ENCODE assay signal across 11 cellular contexts in genomic region chr17:39675390-39676082, GRCh38. TPM values are rescaled to one million over a fixed set of nuclear protein-coding genes. Genes with fewer than 3 reads are reported as not detected.
DNase-seq lines count a peak whose midpoint lies in the region; ATAC-seq and TF ChIP-seq lines count a peak whose summit lies in the region.
"Had no signal": no experiment of that assay in that cellular context is flagged by ENCODE, and none has a peak within 500 bp of the region (broad histone marks: within the 10 kb centered on the region; RNA-seq: fewer than 3 reads in every experiment).

No MANE protein-coding gene starts in this region.

- H3K9me3 ChIP-seq in CD4-positive, alpha-beta T cell (ENCODE audit: control insufficient read depth, low read length), result no peaks in the 10 kb centered on the region
- no peaks in the 10 kb centered on the region for H3K9me3 ChIP-seq in NT2/D1 (ENCODE audit: insufficient read depth, low read length)
- H3K9me3 ChIP-seq: left lung had no signal

- no peak for DNase-seq in CD4-positive, alpha-beta T cell
- DNase-seq in NT2/D1 (ENCODE audit: low read depth, low spot score), result no peak
- DNase-seq in effector memory CD8-positive, alpha-beta T cell, result no peak
- no peak for DNase-seq in osteocyte (ENCODE audit: extremely low spot score, unreplicated experiment)
- no peak for DNase-seq in epidermal melanocyte (ENCODE audit: insufficient read length, low spot score)
- no peak for DNase-seq in activated effector memory CD4-positive, alpha-beta T cell treated with anti-CD3 and anti-CD28 coated beads, Interleukin-2, amount 50 U/mL, for 16 hours
- no peak for DNase-seq in activated CD4-positive, alpha-beta T cell treated with anti-CD3 and anti-CD28 coated beads, Interleukin-2, amount 50 U/mL, for 4 hours
- DNase-seq: NCI-H1048 had no signal

- no peak for TF ChIP-seq CTCF in CD4-positive, alpha-beta T cell (IDR thresholded peaks at IDR 0.05)
- TF ChIP-seq CTCF in osteocyte (IDR thresholded peaks at IDR 0.05), result no peak

- H3K27me3 ChIP-seq in CD4-positive, alpha-beta T cell (ENCODE audit: control insufficient read depth, insufficient read depth, low read length), result peaks cover 4% of the 10 kb centered on the region
- peaks cover 4% of the 10 kb centered on the region for H3K27me3 ChIP-seq in NT2/D1 (ENCODE audit: insufficient read depth, insufficient read length)

- no peaks in the 10 kb centered on the region for H3K9me3 Mint-ChIP-seq in CD4-positive, alpha-beta T cell
- no peaks in the 10 kb centered on the region for H3K9me3 Mint-ChIP-seq in effector memory CD8-positive, alpha-beta T cell
- H3K9me3 Mint-ChIP-seq in osteocyte (ENCODE audit: unreplicated experiment), result no peaks in the 10 kb centered on the region
- H3K9me3 Mint-ChIP-seq: activated naive CD4-positive, alpha-beta T cell treated with anti-CD3 and anti-CD28 coated beads, Interleukin-2, amount 50 U/mL, for 72 hours had no signal

- peak overlapping the region; percentile 91 for H3K27ac Mint-ChIP-seq in CD4-positive, alpha-beta T cell
- peak overlapping the region; percentile 95 to 98 for H3K27ac Mint-ChIP-seq in effector memory CD8-positive, alpha-beta T cell
- peak overlapping the region; percentile 60 for H3K27ac Mint-ChIP-seq in osteocyte (ENCODE audit: unreplicated experiment)

- no peak for ATAC-seq in CD4-positive, alpha-beta T cell (ENCODE audit: poor library complexity)
- ATAC-seq in effector memory CD8-positive, alpha-beta T cell (replicated peaks), result no peak
- no peak for ATAC-seq in HG03025 (IDR thresholded peaks at IDR 0.05; ENCODE audit: low FRiP score, unreplicated experiment)

- H3K27ac ChIP-seq in CD4-positive, alpha-beta T cell (ENCODE audit: low read depth, low read length), result peak overlapping the region; percentile 44

- CTCF ChIA-PET in CD4-positive, alpha-beta T cell (lab: Charles Lee), result interaction anchor here (1.5 to 1.6 kb wide), 2 partner anchors 54 to 55 kb away, joined by 3 to 7 read pairs; partner anchors contain the start of gene MIEN1

- POLR2A ChIA-PET in CD4-positive, alpha-beta T cell (lab: Charles Lee), result interaction anchor here (0.9 to 5.3 kb wide), 2 partner anchors 12 to 54 kb away, joined by 3 to 23 read pairs; partner anchors contain the start of gene PGAP3

- peak overlapping the region; percentile 17 for H3K9ac ChIP-seq in NT2/D1 (ENCODE audit: insufficient read length, low read depth)

- no peak overlapping the region for H3K4me3 ChIP-seq in NT2/D1 (ENCODE audit: insufficient read length, low read depth)
- H3K4me3 ChIP-seq: left lung had no signal

- H3K4me1 ChIP-seq in NT2/D1 (ENCODE audit: insufficient read depth, insufficient read length), result peaks cover 22% of the 10 kb centered on the region

- H3K4me1 Mint-ChIP-seq in CD4-positive, alpha-beta T cell (ENCODE audit: low read depth), result peaks cover 63% of the 10 kb centered on the region
- peaks cover 51 to 60% of the 10 kb centered on the region in 2 donors for H3K4me1 Mint-ChIP-seq in effector memory CD8-positive, alpha-beta T cell (ENCODE audit: low read depth in 2 of 2)
- H3K4me1 Mint-ChIP-seq in osteocyte (ENCODE audit: unreplicated experiment), result peaks cover 46% of the 10 kb centered on the region

- H3K4me3 Mint-ChIP-seq in CD4-positive, alpha-beta T cell, result peak overlapping the region; percentile 49
- H3K4me3 Mint-ChIP-seq in effector memory CD8-positive, alpha-beta T cell, result peak overlapping the region; percentile 57 to 58
- H3K4me3 Mint-ChIP-seq in osteocyte (ENCODE audit: unreplicated experiment), result no peak overlapping the region

- peaks cover 11% of the 10 kb centered on the region for H3K36me3 ChIP-seq in NT2/D1 (ENCODE audit: insufficient read depth, insufficient read length, low read length)

- peaks cover 7% of the 10 kb centered on the region for H3K27me3 Mint-ChIP-seq in CD4-positive, alpha-beta T cell
- H3K27me3 Mint-ChIP-seq in effector memory CD8-positive, alpha-beta T cell, result peaks cover 0 to 8% of the 10 kb centered on the region in 2 donors
- peaks cover 2% of the 10 kb centered on the region for H3K27me3 Mint-ChIP-seq in osteocyte (ENCODE audit: unreplicated experiment)

- peaks cover 11% of the 10 kb centered on the region for H3K36me3 Mint-ChIP-seq in CD4-positive, alpha-beta T cell (ENCODE audit: low read depth)
- H3K36me3 Mint-ChIP-seq in effector memory CD8-positive, alpha-beta T cell (ENCODE audit: insufficient read depth), result no peaks in the 10 kb centered on the region
- H3K36me3 Mint-ChIP-seq in osteocyte (ENCODE audit: unreplicated experiment), result peaks cover 3% of the 10 kb centered on the region
- H3K36me3 Mint-ChIP-seq: activated naive CD4-positive, alpha-beta T cell treated with anti-CD3 and anti-CD28 coated beads, Interleukin-2, amount 50 U/mL, for 72 hours had no signal

- intact Hi-C loops in CD4-positive, alpha-beta T cell (cut with DNase I, micrococcal nuclease), result loop anchor here in 1 of 2 experiments (5.0 kb wide), 1 partner anchor 57 kb away; the partner anchor contains the start of gene MIEN1

RNA-seq across cellular contexts. Expression of gene PNMT, which starts 7.3 kb away (rescaled TPM):
- total RNA-seq in CD4-positive, alpha-beta T cell, result under 1 TPM in 1 of 2 experiments, not detected in 1; 0.47 TPM
- total RNA-seq in osteocyte, result 1.9 and 2.4 TPM in 2 replicates

RNA-seq across cellular contexts. Expression of gene TCAP, which starts 10.4 kb away (rescaled TPM):
- total RNA-seq in CD4-positive, alpha-beta T cell, result 1 to 10 TPM; 6.4 TPM
- 0.94 and 1.3 TPM in 2 replicates for total RNA-seq in osteocyte

RNA-seq across cellular contexts. Expression of gene PGAP3, which starts 12.3 kb away (rescaled TPM):
- total RNA-seq in CD4-positive, alpha-beta T cell, result 10 to 100 TPM; 26.1 to 30.7 TPM
- total RNA-seq in osteocyte, result 33.8 and 35.3 TPM in 2 replicates

RNA-seq across cellular contexts. Expression of gene ERBB2, which starts 24.3 kb away (rescaled TPM):
- total RNA-seq in CD4-positive, alpha-beta T cell, result 1 to 10 TPM; 2.4 to 4.6 TPM
- 66.2 and 69.9 TPM in 2 replicates for total RNA-seq in osteocyte

RNA-seq across cellular contexts. Expression of gene STARD3, which starts 38.6 kb away (rescaled TPM):
- total RNA-seq in CD4-positive, alpha-beta T cell, result 10 to 100 TPM; 96.5 to 99.9 TPM
- 55.5 and 68.9 TPM in 2 replicates for total RNA-seq in osteocyte
